Comparison of ENCODE assay signal across 14 cellular contexts in genomic region chr20:2000286-2000685, GRCh38.
DNase-seq lines count a peak whose midpoint lies in the region; ATAC-seq lines count a peak whose summit lies in the region.
"Had no signal": no experiment of that assay in that cellular context is flagged by ENCODE, and none has a peak within 500 bp of the region (broad histone marks: within the 10 kb centered on the region; RNA-seq: fewer than 3 reads in every experiment).

No MANE protein-coding gene starts in this region.

- no peak for ATAC-seq in HG03565 (IDR thresholded peaks at IDR 0.05; ENCODE audit: unreplicated experiment)

- DNase-seq in SKM-1 treated with dmso at 0.1 percent for 144 hours (lab: John Stamatoyannopoulos, UW; ENCODE audit: unreplicated experiment) (peak; percentile 38), SKM-1 (lab: John Stamatoyannopoulos, UW; ENCODE audit: unreplicated experiment) (no peak), NOMO-1 treated with DMSO at 0.1 percent for 48 hours (lab: John Stamatoyannopoulos, UW; ENCODE audit: unreplicated experiment) (peak; percentile 46), islet precursor cell (peak; percentile 12), NCI-H1092 (lab: John Stamatoyannopoulos, UW) (no peak), GM03348 (ENCODE audit: low spot score) (no peak)
- DNase-seq: ACHN; C1 segment of cervical spinal cord; Calu3; CD4-positive, alpha-beta T cell; DMS 273 treated with DMSO at 0.1 percent for 48 hours; GOT3; H9 had no signal

Comparison
In these comparisons a context has a peak if more than half of its experiments do, and no peak if none do; other contexts are left out.
1. DNase-seq: peak in SKM-1 treated with dmso at 0.1 percent for 144 hours (single experiment), NOMO-1 treated with DMSO at 0.1 percent for 48 hours (single experiment) and islet precursor cell (single experiment); none in SKM-1 (single experiment), NCI-H1092 (single experiment) and GM03348 (single experiment).